10 cellular contexts compared by ENCODE assay signal in genomic region chr3:45599984-45600650, GRCh38. TPM values are rescaled to one million over a fixed set of nuclear protein-coding genes. Genes with fewer than 3 reads are reported as not detected.
DNase-seq lines count a peak whose midpoint lies in the region; ATAC-seq and TF ChIP-seq lines count a peak whose summit lies in the region.
"Had no signal": no experiment of that assay in that cellular context is flagged by ENCODE, and none has a peak within 500 bp of the region (broad histone marks: within the 10 kb centered on the region; RNA-seq: fewer than 3 reads in every experiment).

No MANE protein-coding gene starts in this region.

- H3K4me3 Mint-ChIP-seq in neural crest cell: peak overlapping the region; percentile 6

- no peak overlapping the region for H3K27ac Mint-ChIP-seq in neural crest cell (ENCODE audit: unreplicated experiment)

- H3K27ac ChIP-seq in C4-2B: peak overlapping the region; percentile 16; the same call in 1 of the 2 replicates
- H3K27ac ChIP-seq in coronary artery: peak overlapping the region; percentile 76 to 91
- H3K27ac ChIP-seq: epithelial cell of prostate had no signal

- TF ChIP-seq CTCF in C4-2B (conservative IDR thresholded peaks at IDR 0.05) (no peak), coronary artery (IDR thresholded peaks at IDR 0.05) (no peak), neural crest cell (conservative IDR thresholded peaks at IDR 0.05) (no peak)

- peaks cover 2% of the 10 kb centered on the region for H3K36me3 Mint-ChIP-seq in neural crest cell (ENCODE audit: low read depth)

- no peaks in the 10 kb centered on the region for H3K27me3 Mint-ChIP-seq in neural crest cell (ENCODE audit: low read depth)

- peak overlapping the region; percentile 17 for H3K4me3 ChIP-seq in coronary artery

- no peak for ATAC-seq in GM21528 (IDR thresholded peaks at IDR 0.05; ENCODE audit: low FRiP score, unreplicated experiment)
- no peak for ATAC-seq in GM19023 (IDR thresholded peaks at IDR 0.05; ENCODE audit: unreplicated experiment)

- H3K4me1 Mint-ChIP-seq in neural crest cell: peaks cover 36% of the 10 kb centered on the region

- no peaks in the 10 kb centered on the region for H3K9me3 Mint-ChIP-seq in neural crest cell

- DNase-seq in HT-29 (ENCODE audit: low spot score) (peak; percentile 70), coronary artery (ENCODE audit: low spot score) (no peak), neural crest cell (ENCODE audit: low read depth, low spot score) (no peak), putamen (ENCODE audit: low spot score) (no peak), SIG-M5 treated with dmso at 0.1 percent for 504 hours (lab: John Stamatoyannopoulos, UW; ENCODE audit: unreplicated experiment) (no peak)
- DNase-seq: activated CD4-positive, alpha-beta T cell treated with anti-CD3 and anti-CD28 coated beads for 1 hour had no signal

RNA-seq across cellular contexts. Expression of gene LIMD1, which starts 5.6 kb away (rescaled TPM):
- 14.5 and 17.1 TPM in 2 replicates for total RNA-seq in HT-29 (2014; rRNA removed; shearing (Covaris generic))
- 41.8 and 44.4 TPM in 2 replicates for total RNA-seq in neural crest cell
